In genomic region chr7:29035044-29035740, GRCh38 we compare ENCODE assay signal across 9 cellular contexts.
DNase-seq lines count a peak whose midpoint lies in the region; ATAC-seq and TF ChIP-seq lines count a peak whose summit lies in the region.
"Had no signal": no experiment of that assay in that cellular context is flagged by ENCODE, and none has a peak within 500 bp of the region (broad histone marks: within the 10 kb centered on the region; RNA-seq: fewer than 3 reads in every experiment).

No MANE protein-coding gene starts in this region.

- H3K4me3 ChIP-seq in GM23248 = no peak overlapping the region
- H3K4me3 ChIP-seq in neuronal stem cell (ENCODE audit: low read length in 2 of 2) = no peak overlapping the region
- H3K4me3 ChIP-seq: lung had no signal

- no peak overlapping the region for H4K91ac ChIP-seq in neuronal stem cell (ENCODE audit: low read depth, low read length, poor library complexity)

- H3K9ac ChIP-seq in GM23248 (no peak overlapping the region), neuronal stem cell (ENCODE audit: low read depth, low read length, poor library complexity) (no peak overlapping the region)

- H3K9me2 ChIP-seq in GM23248 (ENCODE audit: insufficient read depth) = no peaks in the 10 kb centered on the region

- 35 to 44% methylated on average over 8 of the region's 8 CpGs for WGBS in GM23248 (ENCODE audit: low coverage in 1 of 2, low lambda C conversion rate in 2 of 2, missing lambda C conversion rate in 2 of 2), 2 experiments
- no CpG with 5 or more reads among the region's 8 CpGs for WGBS in neuronal stem cell (ENCODE audit: extremely low coverage in 2 of 2, insufficient read length in 2 of 2, insufficient replicate concordance in 1 of 2), 2 donors

- TF ChIP-seq CTCF in RWPE1 (conservative IDR thresholded peaks at IDR 0.05; ENCODE audit: low read depth) = no peak

- H3K36me3 ChIP-seq in GM23248 (ENCODE audit: low read depth) (no peaks in the 10 kb centered on the region), neuronal stem cell (replicated peaks in 1 of 2; ENCODE audit: control insufficient read depth in 2 of 2, insufficient read depth in 2 of 2, low read length in 2 of 2) (no peaks in the 10 kb centered on the region)

- peak overlapping the region; percentile 20 for H3K4me2 ChIP-seq in GM23248 (ENCODE audit: unreplicated experiment)
- no peak overlapping the region for H3K4me2 ChIP-seq in neuronal stem cell (ENCODE audit: insufficient read depth, low read length, poor library complexity, severe bottlenecking)

- no peaks in the 10 kb centered on the region for H4K20me1 ChIP-seq in GM23248 (ENCODE audit: insufficient read depth)

- in situ Hi-C loops in GM23248 (cut with MboI) = no loop called here

- no peak overlapping the region for H3K23ac ChIP-seq in neuronal stem cell (ENCODE audit: low read depth, low read length, poor library complexity)

- no peak for ATAC-seq in HG03108 (IDR thresholded peaks at IDR 0.05; ENCODE audit: unreplicated experiment)
- ATAC-seq in GM19035 (IDR thresholded peaks at IDR 0.05; ENCODE audit: unreplicated experiment) = no peak

- peak overlapping the region; percentile 30 for H3K27ac ChIP-seq in GM23248
- H3K27ac ChIP-seq in RWPE1 = no peak overlapping the region
- no peak overlapping the region for H3K27ac ChIP-seq in neuronal stem cell (replicated peaks; ENCODE audit: low read length)

- no peak overlapping the region for H3K14ac ChIP-seq in neuronal stem cell (ENCODE audit: low read length)

- H3K4me1 ChIP-seq in GM23248 (ENCODE audit: insufficient read depth) = peaks cover 35% of the 10 kb centered on the region
- peaks cover 10 to 33% of the 10 kb centered on the region in 2 donors for H3K4me1 ChIP-seq in neuronal stem cell (ENCODE audit: control insufficient read depth in 2 of 2, insufficient read depth in 1 of 2, low read depth in 1 of 2, low read length in 2 of 2)

- H4K8ac ChIP-seq in neuronal stem cell (ENCODE audit: low read depth, low read length) = no peak overlapping the region

- POLR2A ChIA-PET in RWPE1 (lab: Yijun Ruan, JAX; ENCODE audit: low non-redundant PET) = no interaction called here

- H2BK15ac ChIP-seq in neuronal stem cell (ENCODE audit: low read length) = no peak overlapping the region

- no peak overlapping the region for H2BK12ac ChIP-seq in neuronal stem cell (ENCODE audit: low read length)

- H3K27me3 ChIP-seq in GM23248 (replicated peaks; ENCODE audit: insufficient read depth) = no peaks in the 10 kb centered on the region
- no peaks in the 10 kb centered on the region for H3K27me3 ChIP-seq in neuronal stem cell (ENCODE audit: control insufficient read depth in 3 of 3, insufficient read depth in 3 of 3, low read depth in 1 of 3, low read length in 3 of 3)

- no peak overlapping the region for H2BK5ac ChIP-seq in neuronal stem cell (ENCODE audit: low read length)

- H2BK120ac ChIP-seq in neuronal stem cell (ENCODE audit: low read depth, low read length) = no peak overlapping the region

- no peaks in the 10 kb centered on the region for H3K79me1 ChIP-seq in neuronal stem cell (ENCODE audit: low read depth, low read length)

- H3K79me2 ChIP-seq in GM23248 (ENCODE audit: insufficient read depth) = no peaks in the 10 kb centered on the region

- CTCF ChIA-PET in RWPE1 (lab: Yijun Ruan, JAX) = interaction anchor here (0.6 kb wide), 1 partner anchor 21 kb away, joined by 5 read pairs; no protein-coding TSS in a partner anchor

- H2AFZ ChIP-seq in GM23248 (no peak overlapping the region), neuronal stem cell (ENCODE audit: low read length) (peak overlapping the region; percentile 62)

- H3K18ac ChIP-seq in neuronal stem cell (ENCODE audit: low read length) = no peak overlapping the region

- H2AK5ac ChIP-seq in neuronal stem cell (ENCODE audit: low read depth, low read length) = no peak overlapping the region

- DNase-seq in GM23248 (peak; percentile 94), RWPE1 (ENCODE audit: low spot score) (peak; percentile 89), epidermal melanocyte (ENCODE audit: insufficient read length, low spot score) (peak; percentile 33), neuronal stem cell (ENCODE audit: low spot score) (no peak), NCI-H1048 (lab: John Stamatoyannopoulos, UW) (no peak), retina (no peak)

- H3F3A ChIP-seq in GM23248 (ENCODE audit: insufficient read depth) = peaks cover 16% of the 10 kb centered on the region

- H3K9me3 ChIP-seq in GM23248 (ENCODE audit: low read depth) (no peaks in the 10 kb centered on the region), neuronal stem cell (replicated peaks in 1 of 2; ENCODE audit: control insufficient read depth in 2 of 2, insufficient read depth in 1 of 2, low read depth in 1 of 2, low read length in 2 of 2) (no peaks in the 10 kb centered on the region)

- no peak overlapping the region for H3K4ac ChIP-seq in neuronal stem cell (ENCODE audit: low read length)

Comparison
In these comparisons a context has a peak if more than half of its experiments do, and no peak if none do; other contexts are left out.
1. DNase-seq: peak in GM23248 (single experiment), RWPE1 (single experiment) and epidermal melanocyte (single experiment); none in neuronal stem cell (single experiment), NCI-H1048 (single experiment) and retina (single experiment).